ENCODE assay signal across 1 cellular context in genomic region chr2:165371356-165371755, GRCh38.
TF ChIP-seq lines count a peak whose summit lies in the region.

No MANE protein-coding gene starts in this region.

TF ChIP-seq in GM23338, 12 proteins besides CTCF, POLR2A, EP300 and RAD21 (continued from another document):
- no peak for TF ChIP-seq ZNF462 (CRISPR knock-in tag; IDR thresholded peaks at IDR 0.05)
- no peak for TF ChIP-seq CREB1 (CRISPR knock-in tag; IDR thresholded peaks at IDR 0.05; ENCODE audit: low read depth)
- no peak for TF ChIP-seq JUNB (IDR thresholded peaks at IDR 0.05; ENCODE audit: unreplicated experiment)
- no peak for TF ChIP-seq EZH2 (IDR thresholded peaks at IDR 0.05; ENCODE audit: low read depth, unreplicated experiment)
- TF ChIP-seq STAT1 (IDR thresholded peaks at IDR 0.05; ENCODE audit: unreplicated experiment) = no peak
- TF ChIP-seq NANOG (IDR thresholded peaks at IDR 0.05; ENCODE audit: borderline replicate concordance) = no peak
- no peak for TF ChIP-seq ZNF114 (CRISPR knock-in tag; IDR thresholded peaks at IDR 0.05)
